Comparison of ENCODE assay signal across 12 cellular contexts in genomic region chr15:101439285-101439919, GRCh38. TPM values are rescaled to one million over a fixed set of nuclear protein-coding genes. Genes with fewer than 3 reads are reported as not detected.
DNase-seq lines count a peak whose midpoint lies in the region; ATAC-seq and TF ChIP-seq lines count a peak whose summit lies in the region.
"Had no signal": no experiment of that assay in that cellular context is flagged by ENCODE, and none has a peak within 500 bp of the region (broad histone marks: within the 10 kb centered on the region; RNA-seq: fewer than 3 reads in every experiment).

No MANE protein-coding gene starts in this region.

- H3K9ac ChIP-seq in GM23248 (peak overlapping the region; percentile 32; the same call in 1 of the 2 replicates), stomach smooth muscle (ENCODE audit: low read length in 2 of 2) (no peak overlapping the region)

- 25 to 26% methylated on average over 8 of the region's 8 CpGs for WGBS in GM23248 (ENCODE audit: low coverage in 1 of 2, low lambda C conversion rate in 2 of 2, missing lambda C conversion rate in 2 of 2), 2 experiments

- H3F3A ChIP-seq in GM23248 (ENCODE audit: insufficient read depth) = peaks cover 25% of the 10 kb centered on the region

- no peaks in the 10 kb centered on the region for H3K79me2 ChIP-seq in GM23248 (ENCODE audit: insufficient read depth)

- no peak for DNase-seq in GM23248
- peak; percentile 23 for DNase-seq in choroid plexus epithelial cell (ENCODE audit: low read depth)
- no peak for DNase-seq in activated CD4-positive, alpha-beta T cell treated with anti-CD3 and anti-CD28 coated beads, Interleukin-2, amount 50 U/mL, for 4 hours
- DNase-seq in Peyer's patch = no peak
- DNase-seq: activated effector memory CD4-positive, alpha-beta T cell treated with anti-CD3 and anti-CD28 coated beads, Interleukin-2, amount 50 U/mL, for 16 hours; RPMI8226; WERI-Rb-1 had no signal

- no peak for TF ChIP-seq POLR2A in Peyer's patch (IDR thresholded peaks at IDR 0.05)

- H3K4me2 ChIP-seq in GM23248 (ENCODE audit: unreplicated experiment) = peak overlapping the region; percentile 82

- H3K27me3 ChIP-seq in GM23248 (replicated peaks; ENCODE audit: insufficient read depth) = peaks cover 6% of the 10 kb centered on the region; the same call in 1 of the 2 replicates
- H3K27me3 ChIP-seq in layer of hippocampus (ENCODE audit: control insufficient read depth, insufficient read depth, low read length) = no peaks in the 10 kb centered on the region
- no peaks in the 10 kb centered on the region for H3K27me3 ChIP-seq in stomach smooth muscle (ENCODE audit: control insufficient read depth in 1 of 2, insufficient read depth in 2 of 2, low read length in 2 of 2)
- H3K27me3 ChIP-seq in Peyer's patch = no peaks in the 10 kb centered on the region

- no peaks in the 10 kb centered on the region for H3K9me2 ChIP-seq in GM23248 (ENCODE audit: insufficient read depth)

- H3K36me3 ChIP-seq in GM23248 (ENCODE audit: low read depth) = no peaks in the 10 kb centered on the region
- H3K36me3 ChIP-seq in stomach smooth muscle (ENCODE audit: control insufficient read depth in 2 of 2, insufficient read depth in 2 of 2, low read length in 2 of 2) = no peaks in the 10 kb centered on the region
- no peaks in the 10 kb centered on the region for H3K36me3 ChIP-seq in Peyer's patch
- H3K36me3 ChIP-seq: WERI-Rb-1 had no signal

- in situ Hi-C loops in GM23248 (cut with MboI) = no loop called here

- H3K9me3 ChIP-seq in GM23248 (ENCODE audit: low read depth) (no peaks in the 10 kb centered on the region), stomach smooth muscle (ENCODE audit: control insufficient read depth in 2 of 2, low read length in 2 of 2) (no peaks in the 10 kb centered on the region), Peyer's patch (no peaks in the 10 kb centered on the region)

- ATAC-seq in HG03108 (IDR thresholded peaks at IDR 0.05; ENCODE audit: unreplicated experiment) (no peak), GM21576 (IDR thresholded peaks at IDR 0.05; ENCODE audit: unreplicated experiment) (no peak)
- ATAC-seq: K562 had no signal

- H2AFZ ChIP-seq in GM23248 = peak overlapping the region; percentile 66

- H3K4me1 ChIP-seq in GM23248 (ENCODE audit: insufficient read depth) (peaks cover 26% of the 10 kb centered on the region), stomach smooth muscle (ENCODE audit: control insufficient read depth, insufficient read depth, low read length) (peaks cover 8% of the 10 kb centered on the region), Peyer's patch (no peaks in the 10 kb centered on the region)

- no peak for TF ChIP-seq CTCF in choroid plexus epithelial cell (conservative IDR thresholded peaks at IDR 0.05; ENCODE audit: low read depth, low read length)
- TF ChIP-seq CTCF in Peyer's patch (IDR thresholded peaks at IDR 0.05) = no peak

- H4K20me1 ChIP-seq in GM23248 (ENCODE audit: insufficient read depth) = no peaks in the 10 kb centered on the region

- peak overlapping the region; percentile 69 for H3K4me3 ChIP-seq in GM23248
- no peak overlapping the region for H3K4me3 ChIP-seq in choroid plexus epithelial cell (ENCODE audit: low read depth, low read length)
- peak overlapping the region in 1 of 2 donors; percentile 29 for H3K4me3 ChIP-seq in stomach smooth muscle (ENCODE audit: low read length in 2 of 2)
- no peak overlapping the region for H3K4me3 ChIP-seq in Peyer's patch
- H3K4me3 ChIP-seq: K562 had no signal

- H3K27ac ChIP-seq in GM23248 (peak overlapping the region; percentile 47), layer of hippocampus (ENCODE audit: low read depth, low read length) (peak overlapping the region; percentile 13), stomach smooth muscle (ENCODE audit: low read length) (peak overlapping the region; percentile 41), Peyer's patch (peak overlapping the region in 1 of 4 donors; percentile 10)
- H3K27ac ChIP-seq: WERI-Rb-1 had no signal

RNA-seq across cellular contexts. Expression of gene PCSK6, which starts 50.1 kb away (rescaled TPM):
- not detected in 2 replicates for total RNA-seq in GM23248 (2014; rRNA removed; shearing (Covaris generic))
- 0.19 and 0.38 TPM in 2 replicates for polyA plus RNA-seq in GM23248 (2016; fragmentation: Nextera tagmentation; extraction: Ambion mirVana)
- total RNA-seq in Peyer's patch = 10 to 100 TPM; 10.6 to 98.2 (median 12.8) TPM

Comparison
In these comparisons a context has a peak if more than half of its experiments do, and no peak if none do; other contexts are left out.
1. RNA of gene PCSK6, which starts 50.1 kb away (total RNA-seq): 10.6 to 98.2 TPM in Peyer's patch; not detected in GM23248; every median in the first group is over 10 times any median in the second.